Comparison of ENCODE assay signal across 3 cellular contexts in the genomic region with DNA sequence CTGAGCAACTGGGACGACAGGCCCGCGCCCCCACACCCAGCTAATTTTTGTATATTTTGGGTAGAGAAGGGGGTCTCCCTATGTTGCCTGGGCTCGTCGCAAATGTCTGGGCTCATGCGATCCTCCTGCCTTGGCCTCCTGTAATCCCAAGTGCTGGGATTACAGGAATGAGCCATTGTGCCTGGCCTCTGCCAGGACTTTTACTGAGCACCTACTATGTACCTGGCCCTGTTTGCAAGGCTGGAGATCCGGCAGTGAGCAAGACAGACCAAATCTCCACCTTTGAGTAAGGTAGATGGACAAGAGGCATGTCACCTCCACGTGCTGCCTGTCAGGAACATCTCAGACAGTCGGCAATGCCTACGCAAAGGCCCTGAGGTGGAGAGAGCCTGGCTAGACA.
TF ChIP-seq lines count a peak whose summit lies in the region.

No MANE protein-coding gene starts in this region.

TF ChIP-seq in HEK293, 187 proteins besides CTCF, POLR2A, EP300 and RAD21 (continued from another document):
- TF ChIP-seq, protein P1, sequence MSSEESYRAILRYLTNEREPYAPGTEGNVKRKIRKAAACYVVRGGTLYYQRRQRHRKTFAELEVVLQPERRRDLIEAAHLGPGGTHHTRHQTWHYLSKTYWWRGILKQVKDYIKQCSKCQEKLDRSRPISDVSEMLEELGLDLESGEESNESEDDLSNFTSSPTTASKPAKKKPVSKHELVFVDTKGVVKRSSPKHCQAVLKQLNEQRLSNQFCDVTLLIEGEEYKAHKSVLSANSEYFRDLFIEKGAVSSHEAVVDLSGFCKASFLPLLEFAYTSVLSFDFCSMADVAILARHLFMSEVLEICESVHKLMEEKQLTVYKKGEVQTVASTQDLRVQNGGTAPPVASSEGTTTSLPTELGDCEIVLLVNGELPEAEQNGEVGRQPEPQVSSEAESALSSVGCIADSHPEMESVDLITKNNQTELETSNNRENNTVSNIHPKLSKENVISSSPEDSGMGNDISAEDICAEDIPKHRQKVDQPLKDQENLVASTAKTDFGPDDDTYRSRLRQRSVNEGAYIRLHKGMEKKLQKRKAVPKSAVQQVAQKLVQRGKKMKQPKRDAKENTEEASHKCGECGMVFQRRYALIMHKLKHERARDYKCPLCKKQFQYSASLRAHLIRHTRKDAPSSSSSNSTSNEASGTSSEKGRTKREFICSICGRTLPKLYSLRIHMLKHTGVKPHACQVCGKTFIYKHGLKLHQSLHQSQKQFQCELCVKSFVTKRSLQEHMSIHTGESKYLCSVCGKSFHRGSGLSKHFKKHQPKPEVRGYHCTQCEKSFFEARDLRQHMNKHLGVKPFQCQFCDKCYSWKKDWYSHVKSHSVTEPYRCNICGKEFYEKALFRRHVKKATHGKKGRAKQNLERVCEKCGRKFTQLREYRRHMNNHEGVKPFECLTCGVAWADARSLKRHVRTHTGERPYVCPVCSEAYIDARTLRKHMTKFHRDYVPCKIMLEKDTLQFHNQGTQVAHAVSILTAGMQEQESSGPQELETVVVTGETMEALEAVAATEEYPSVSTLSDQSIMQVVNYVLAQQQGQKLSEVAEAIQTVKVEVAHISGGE (tag by site-specific recombination; conservative IDR thresholded peaks at IDR 0.05; ENCODE audit: low read depth), result no peak
TF ChIP-seq in HEK293: peak in this region for 2.

TF ChIP-seq in GM23338, 12 proteins besides CTCF, POLR2A, EP300 and RAD21 (continued from another document):
- TF ChIP-seq CREB1 (CRISPR knock-in tag; IDR thresholded peaks at IDR 0.05; ENCODE audit: low read depth), result no peak
- no peak for TF ChIP-seq EZH2phosphoT487 (IDR thresholded peaks at IDR 0.05; ENCODE audit: unreplicated experiment)
- TF ChIP-seq POLR2AphosphoS5 (IDR thresholded peaks at IDR 0.05; ENCODE audit: low read depth), result no peak

TF ChIP-seq in SK-N-SH treated with all-trans-retinoic acid at 6 μM for 48 hours, 23 proteins besides CTCF, POLR2A, EP300 and RAD21 (continued from another document):
- TF ChIP-seq ZFP30 (CRISPR knock-in tag; IDR thresholded peaks at IDR 0.05) (no peak), ESRRG (CRISPR knock-in tag; IDR thresholded peaks at IDR 0.05) (no peak), BACH2 (CRISPR knock-in tag; IDR thresholded peaks at IDR 0.05; ENCODE audit: borderline replicate concordance) (no peak), SNAI2 (CRISPR knock-in tag; IDR thresholded peaks at IDR 0.05) (no peak), PPARA (CRISPR knock-in tag; IDR thresholded peaks at IDR 0.05; ENCODE audit: borderline replicate concordance) (no peak), OSR1 (CRISPR knock-in tag; IDR thresholded peaks at IDR 0.05) (no peak)
- TF ChIP-seq, protein P2, sequence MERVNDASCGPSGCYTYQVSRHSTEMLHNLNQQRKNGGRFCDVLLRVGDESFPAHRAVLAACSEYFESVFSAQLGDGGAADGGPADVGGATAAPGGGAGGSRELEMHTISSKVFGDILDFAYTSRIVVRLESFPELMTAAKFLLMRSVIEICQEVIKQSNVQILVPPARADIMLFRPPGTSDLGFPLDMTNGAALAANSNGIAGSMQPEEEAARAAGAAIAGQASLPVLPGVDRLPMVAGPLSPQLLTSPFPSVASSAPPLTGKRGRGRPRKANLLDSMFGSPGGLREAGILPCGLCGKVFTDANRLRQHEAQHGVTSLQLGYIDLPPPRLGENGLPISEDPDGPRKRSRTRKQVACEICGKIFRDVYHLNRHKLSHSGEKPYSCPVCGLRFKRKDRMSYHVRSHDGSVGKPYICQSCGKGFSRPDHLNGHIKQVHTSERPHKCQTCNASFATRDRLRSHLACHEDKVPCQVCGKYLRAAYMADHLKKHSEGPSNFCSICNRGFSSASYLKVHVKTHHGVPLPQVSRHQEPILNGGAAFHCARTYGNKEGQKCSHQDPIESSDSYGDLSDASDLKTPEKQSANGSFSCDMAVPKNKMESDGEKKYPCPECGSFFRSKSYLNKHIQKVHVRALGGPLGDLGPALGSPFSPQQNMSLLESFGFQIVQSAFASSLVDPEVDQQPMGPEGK (CRISPR knock-in tag; IDR thresholded peaks at IDR 0.05; ENCODE audit: borderline replicate concordance), result no peak
- TF ChIP-seq, protein P3, sequence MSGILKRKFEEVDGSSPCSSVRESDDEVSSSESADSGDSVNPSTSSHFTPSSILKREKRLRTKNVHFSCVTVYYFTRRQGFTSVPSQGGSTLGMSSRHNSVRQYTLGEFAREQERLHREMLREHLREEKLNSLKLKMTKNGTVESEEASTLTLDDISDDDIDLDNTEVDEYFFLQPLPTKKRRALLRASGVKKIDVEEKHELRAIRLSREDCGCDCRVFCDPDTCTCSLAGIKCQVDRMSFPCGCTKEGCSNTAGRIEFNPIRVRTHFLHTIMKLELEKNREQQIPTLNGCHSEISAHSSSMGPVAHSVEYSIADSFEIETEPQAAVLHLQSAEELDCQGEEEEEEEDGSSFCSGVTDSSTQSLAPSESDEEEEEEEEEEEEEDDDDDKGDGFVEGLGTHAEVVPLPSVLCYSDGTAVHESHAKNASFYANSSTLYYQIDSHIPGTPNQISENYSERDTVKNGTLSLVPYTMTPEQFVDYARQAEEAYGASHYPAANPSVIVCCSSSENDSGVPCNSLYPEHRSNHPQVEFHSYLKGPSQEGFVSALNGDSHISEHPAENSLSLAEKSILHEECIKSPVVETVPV (CRISPR knock-in tag; IDR thresholded peaks at IDR 0.05), result no peak
TF ChIP-seq in SK-N-SH treated with all-trans-retinoic acid at 6 μM for 48 hours: peak in this region for 0.
